In the genomic region with DNA sequence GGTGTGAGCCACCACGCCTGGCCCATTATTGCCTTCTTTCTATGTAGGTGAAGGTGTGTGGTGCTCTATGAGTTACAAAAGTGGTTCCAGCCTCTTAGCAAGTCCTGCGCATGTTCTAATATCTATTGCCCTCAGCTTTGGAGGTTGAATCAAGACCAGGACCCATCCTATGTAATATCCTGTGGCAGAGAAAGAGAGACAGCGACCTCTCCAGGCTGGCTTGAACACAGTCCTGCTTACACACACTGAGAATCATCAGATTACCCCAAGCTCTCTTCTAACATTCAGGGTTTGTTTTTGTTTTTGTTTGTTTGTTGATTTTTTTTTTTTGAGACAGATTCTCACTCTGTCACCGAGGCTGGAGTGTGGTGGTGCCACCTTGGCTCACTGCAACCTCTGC, we compare ENCODE assay signal across 1 cellular context.
TF ChIP-seq lines count a peak whose summit lies in the region.

No MANE protein-coding gene starts in this region.

TF ChIP-seq in GM23338, 12 proteins besides CTCF, POLR2A, EP300 and RAD21 (continued from another document):
- TF ChIP-seq, protein P1, sequence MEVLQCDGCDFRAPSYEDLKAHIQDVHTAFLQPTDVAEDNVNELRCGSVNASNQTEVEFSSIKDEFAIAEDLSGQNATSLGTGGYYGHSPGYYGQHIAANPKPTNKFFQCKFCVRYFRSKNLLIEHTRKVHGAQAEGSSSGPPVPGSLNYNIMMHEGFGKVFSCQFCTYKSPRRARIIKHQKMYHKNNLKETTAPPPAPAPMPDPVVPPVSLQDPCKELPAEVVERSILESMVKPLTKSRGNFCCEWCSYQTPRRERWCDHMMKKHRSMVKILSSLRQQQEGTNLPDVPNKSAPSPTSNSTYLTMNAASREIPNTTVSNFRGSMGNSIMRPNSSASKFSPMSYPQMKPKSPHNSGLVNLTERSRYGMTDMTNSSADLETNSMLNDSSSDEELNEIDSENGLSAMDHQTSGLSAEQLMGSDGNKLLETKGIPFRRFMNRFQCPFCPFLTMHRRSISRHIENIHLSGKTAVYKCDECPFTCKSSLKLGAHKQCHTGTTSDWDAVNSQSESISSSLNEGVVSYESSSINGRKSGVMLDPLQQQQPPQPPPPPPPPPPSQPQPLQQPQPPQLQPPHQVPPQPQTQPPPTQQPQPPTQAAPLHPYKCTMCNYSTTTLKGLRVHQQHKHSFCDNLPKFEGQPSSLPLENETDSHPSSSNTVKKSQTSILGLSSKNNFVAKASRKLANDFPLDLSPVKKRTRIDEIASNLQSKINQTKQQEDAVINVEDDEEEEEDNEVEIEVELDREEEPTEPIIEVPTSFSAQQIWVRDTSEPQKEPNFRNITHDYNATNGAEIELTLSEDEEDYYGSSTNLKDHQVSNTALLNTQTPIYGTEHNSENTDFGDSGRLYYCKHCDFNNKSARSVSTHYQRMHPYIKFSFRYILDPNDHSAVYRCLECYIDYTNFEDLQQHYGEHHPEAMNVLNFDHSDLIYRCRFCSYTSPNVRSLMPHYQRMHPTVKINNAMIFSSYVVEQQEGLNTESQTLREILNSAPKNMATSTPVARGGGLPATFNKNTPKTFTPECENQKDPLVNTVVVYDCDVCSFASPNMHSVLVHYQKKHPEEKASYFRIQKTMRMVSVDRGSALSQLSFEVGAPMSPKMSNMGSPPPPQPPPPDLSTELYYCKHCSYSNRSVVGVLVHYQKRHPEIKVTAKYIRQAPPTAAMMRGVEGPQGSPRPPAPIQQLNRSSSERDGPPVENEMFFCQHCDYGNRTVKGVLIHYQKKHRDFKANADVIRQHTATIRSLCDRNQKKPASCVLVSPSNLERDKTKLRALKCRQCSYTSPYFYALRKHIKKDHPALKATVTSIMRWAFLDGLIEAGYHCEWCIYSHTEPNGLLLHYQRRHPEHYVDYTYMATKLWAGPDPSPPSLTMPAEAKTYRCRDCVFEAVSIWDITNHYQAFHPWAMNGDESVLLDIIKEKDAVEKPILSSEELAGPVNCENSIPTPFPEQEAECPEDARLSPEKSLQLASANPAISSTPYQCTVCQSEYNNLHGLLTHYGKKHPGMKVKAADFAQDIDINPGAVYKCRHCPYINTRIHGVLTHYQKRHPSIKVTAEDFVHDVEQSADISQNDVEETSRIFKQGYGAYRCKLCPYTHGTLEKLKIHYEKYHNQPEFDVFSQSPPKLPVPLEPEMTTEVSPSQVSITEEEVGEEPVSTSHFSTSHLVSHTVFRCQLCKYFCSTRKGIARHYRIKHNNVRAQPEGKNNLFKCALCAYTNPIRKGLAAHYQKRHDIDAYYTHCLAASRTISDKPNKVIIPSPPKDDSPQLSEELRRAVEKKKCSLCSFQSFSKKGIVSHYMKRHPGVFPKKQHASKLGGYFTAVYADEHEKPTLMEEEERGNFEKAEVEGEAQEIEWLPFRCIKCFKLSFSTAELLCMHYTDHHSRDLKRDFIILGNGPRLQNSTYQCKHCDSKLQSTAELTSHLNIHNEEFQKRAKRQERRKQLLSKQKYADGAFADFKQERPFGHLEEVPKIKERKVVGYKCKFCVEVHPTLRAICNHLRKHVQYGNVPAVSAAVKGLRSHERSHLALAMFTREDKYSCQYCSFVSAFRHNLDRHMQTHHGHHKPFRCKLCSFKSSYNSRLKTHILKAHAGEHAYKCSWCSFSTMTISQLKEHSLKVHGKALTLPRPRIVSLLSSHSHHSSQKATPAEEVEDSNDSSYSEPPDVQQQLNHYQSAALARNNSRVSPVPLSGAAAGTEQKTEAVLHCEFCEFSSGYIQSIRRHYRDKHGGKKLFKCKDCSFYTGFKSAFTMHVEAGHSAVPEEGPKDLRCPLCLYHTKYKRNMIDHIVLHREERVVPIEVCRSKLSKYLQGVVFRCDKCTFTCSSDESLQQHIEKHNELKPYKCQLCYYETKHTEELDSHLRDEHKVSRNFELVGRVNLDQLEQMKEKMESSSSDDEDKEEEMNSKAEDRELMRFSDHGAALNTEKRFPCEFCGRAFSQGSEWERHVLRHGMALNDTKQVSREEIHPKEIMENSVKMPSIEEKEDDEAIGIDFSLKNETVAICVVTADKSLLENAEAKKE (CRISPR knock-in tag; IDR thresholded peaks at IDR 0.05): no peak
- TF ChIP-seq, protein P2, sequence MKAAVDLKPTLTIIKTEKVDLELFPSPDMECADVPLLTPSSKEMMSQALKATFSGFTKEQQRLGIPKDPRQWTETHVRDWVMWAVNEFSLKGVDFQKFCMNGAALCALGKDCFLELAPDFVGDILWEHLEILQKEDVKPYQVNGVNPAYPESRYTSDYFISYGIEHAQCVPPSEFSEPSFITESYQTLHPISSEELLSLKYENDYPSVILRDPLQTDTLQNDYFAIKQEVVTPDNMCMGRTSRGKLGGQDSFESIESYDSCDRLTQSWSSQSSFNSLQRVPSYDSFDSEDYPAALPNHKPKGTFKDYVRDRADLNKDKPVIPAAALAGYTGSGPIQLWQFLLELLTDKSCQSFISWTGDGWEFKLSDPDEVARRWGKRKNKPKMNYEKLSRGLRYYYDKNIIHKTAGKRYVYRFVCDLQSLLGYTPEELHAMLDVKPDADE (IDR thresholded peaks at IDR 0.05): no peak
